Comparison of ENCODE assay signal across 20 cellular contexts in the genomic region with DNA sequence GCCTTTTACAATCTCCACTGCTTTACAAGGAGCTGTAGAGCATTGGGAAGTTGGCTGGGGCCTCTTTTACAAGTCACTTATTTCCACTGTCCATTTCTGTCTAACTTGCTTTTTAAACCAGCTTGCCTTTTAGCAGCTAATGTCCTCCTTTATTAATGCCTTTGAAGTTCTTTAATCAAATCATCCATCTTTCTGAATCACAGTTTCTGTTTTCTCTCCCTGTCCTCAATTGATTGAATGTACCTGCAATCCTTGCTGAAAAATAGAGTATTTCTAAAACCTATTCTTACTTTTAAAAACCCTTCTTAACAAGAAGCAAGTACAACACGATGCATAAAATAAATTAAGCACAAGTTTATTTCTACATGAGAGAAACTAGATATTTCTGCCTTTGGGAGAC.
"Had no signal": no experiment of that assay in that cellular context is flagged by ENCODE, and none has a peak within 500 bp of the region (broad histone marks: within the 10 kb centered on the region; RNA-seq: fewer than 3 reads in every experiment).

No MANE protein-coding gene starts in this region.

- H3K27ac Mint-ChIP-seq: activated naive CD4-positive, alpha-beta T cell treated with anti-CD3 and anti-CD28 coated beads, Interleukin-2, amount 50 U/mL, for 72 hours; stimulated activated effector memory CD8-positive, alpha-beta T cell treated with anti-CD3 and anti-CD28 coated beads, Interleukin-12 subunit alpha, Interleukin-12 subunit beta, amount 100 ng/mL, for 72 hours had no signal

- ATAC-seq: activated naive CD4-positive, alpha-beta T cell treated with anti-CD3 and anti-CD28 coated beads, Interleukin-2, amount 50 U/mL, for 72 hours; esophagus mucosa; naive thymus-derived CD4-positive, alpha-beta T cell; pancreas; right lobe of liver; stimulated activated effector memory CD8-positive, alpha-beta T cell treated with anti-CD3 and anti-CD28 coated beads, Interleukin-12 subunit alpha, Interleukin-12 subunit beta, amount 100 ng/mL, for 72 hours; WTC11 had no signal

- H3K9me3 ChIP-seq: breast epithelium, neutrophil, pancreas, right lobe of liver, stomach, suprapubic skin, transverse colon, uterus had no signal

- H3K4me3 Mint-ChIP-seq: stimulated activated effector memory CD8-positive, alpha-beta T cell treated with anti-CD3 and anti-CD28 coated beads, Interleukin-12 subunit alpha, Interleukin-12 subunit beta, amount 100 ng/mL, for 72 hours; WTC11 had no signal

- H3K27ac ChIP-seq: breast epithelium, neutrophil, pancreas, right lobe of liver, skin epidermis, stomach, suprapubic skin, transverse colon, uterus had no signal

- H3K4me3 ChIP-seq: breast epithelium, lung, pancreas, right lobe of liver, skin epidermis, stomach, suprapubic skin, transverse colon, uterus had no signal

- H3K9me3 Mint-ChIP-seq: activated naive CD4-positive, alpha-beta T cell treated with anti-CD3 and anti-CD28 coated beads, Interleukin-2, amount 50 U/mL, for 72 hours; naive thymus-derived CD4-positive, alpha-beta T cell; stimulated activated effector memory CD8-positive, alpha-beta T cell treated with anti-CD3 and anti-CD28 coated beads, Interleukin-12 subunit alpha, Interleukin-12 subunit beta, amount 100 ng/mL, for 72 hours; WTC11 had no signal

- DNase-seq: activated T-cell treated with anti-CD3 and anti-CD28 coated beads, Interleukin-2, amount 50 U/mL, for 1 hour; cerebellar nuclear complex; effector CD4-positive, alpha-beta T cell; naive thymus-derived CD4-positive, alpha-beta T cell; pancreas; right lobe of liver; stimulated activated CD4-positive, alpha-beta T cell treated with anti-CD3 and anti-CD28 coated beads, Interleukin-1b, Interleukin-23, amount 100 ng/mL, for 48 hours; stomach; T-helper 9 cell; transverse colon; uterus had no signal

- H3K36me3 ChIP-seq: breast epithelium, neutrophil, pancreas, right lobe of liver, stomach, suprapubic skin, transverse colon, uterus had no signal

- H3K27me3 ChIP-seq: breast epithelium, pancreas, right lobe of liver, stomach, suprapubic skin, transverse colon, uterus had no signal
